2 cellular contexts compared by ENCODE assay signal in the genomic region with DNA sequence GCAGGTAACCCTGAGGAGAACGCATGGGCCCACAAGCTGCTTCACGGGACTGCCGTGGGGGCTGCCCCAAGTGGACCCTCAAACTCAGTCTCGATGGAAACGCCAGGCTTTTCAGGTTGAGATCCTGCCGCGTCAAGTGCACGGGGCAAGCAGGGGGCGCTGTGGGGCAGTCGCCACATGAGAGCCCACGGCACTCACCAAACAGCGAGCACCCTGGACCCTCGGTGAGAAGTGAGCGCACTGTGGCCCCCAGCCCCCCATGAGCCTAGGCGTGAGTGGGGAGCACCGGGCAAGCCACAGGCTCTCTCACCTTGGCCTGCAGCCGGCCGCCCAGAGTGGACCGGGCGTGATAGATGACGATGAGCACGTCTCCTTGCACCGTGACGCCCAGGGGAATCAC.
TF ChIP-seq lines count a peak whose summit lies in the region.

No MANE protein-coding gene starts in this region.

TF ChIP-seq in HEK293T, 16 proteins besides CTCF, POLR2A, EP300 and RAD21:
- TF ChIP-seq ELF4 (IDR thresholded peaks at IDR 0.05) (no peak), FOXM1 (IDR thresholded peaks at IDR 0.05; ENCODE audit: borderline replicate concordance) (no peak), SUZ12 (IDR thresholded peaks at IDR 0.05) (no peak), SP1 (IDR thresholded peaks at IDR 0.05) (no peak), ARNT (IDR thresholded peaks at IDR 0.05) (no peak), FOXK2 (IDR thresholded peaks at IDR 0.05) (no peak), HDGF (IDR thresholded peaks at IDR 0.05; ENCODE audit: borderline replicate concordance) (no peak), LEF1 (IDR thresholded peaks at IDR 0.05; ENCODE audit: borderline replicate concordance) (no peak), TARDBP (IDR thresholded peaks at IDR 0.05) (no peak), L3MBTL2 (conservative IDR thresholded peaks at IDR 0.05) (no peak), FOXA1 (IDR thresholded peaks at IDR 0.05) (no peak), CTBP1 (IDR thresholded peaks at IDR 0.05; ENCODE audit: borderline replicate concordance) (no peak)
- TF ChIP-seq, protein P1, sequence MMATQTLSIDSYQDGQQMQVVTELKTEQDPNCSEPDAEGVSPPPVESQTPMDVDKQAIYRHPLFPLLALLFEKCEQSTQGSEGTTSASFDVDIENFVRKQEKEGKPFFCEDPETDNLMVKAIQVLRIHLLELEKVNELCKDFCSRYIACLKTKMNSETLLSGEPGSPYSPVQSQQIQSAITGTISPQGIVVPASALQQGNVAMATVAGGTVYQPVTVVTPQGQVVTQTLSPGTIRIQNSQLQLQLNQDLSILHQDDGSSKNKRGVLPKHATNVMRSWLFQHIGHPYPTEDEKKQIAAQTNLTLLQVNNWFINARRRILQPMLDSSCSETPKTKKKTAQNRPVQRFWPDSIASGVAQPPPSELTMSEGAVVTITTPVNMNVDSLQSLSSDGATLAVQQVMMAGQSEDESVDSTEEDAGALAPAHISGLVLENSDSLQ (IDR thresholded peaks at IDR 0.05), result no peak
TF ChIP-seq in HEK293T: peak in this region for 0.

TF ChIP-seq in GM12878, 131 proteins besides CTCF, POLR2A, EP300 and RAD21:
- TF ChIP-seq CBFB (IDR thresholded peaks at IDR 0.05; ENCODE audit: low read depth), result no peak
- no peak for TF ChIP-seq EZH2 (IDR thresholded peaks at IDR 0.05; ENCODE audit: borderline replicate concordance, control insufficient read depth, low read depth, low read length)
- TF ChIP-seq, protein P2, sequence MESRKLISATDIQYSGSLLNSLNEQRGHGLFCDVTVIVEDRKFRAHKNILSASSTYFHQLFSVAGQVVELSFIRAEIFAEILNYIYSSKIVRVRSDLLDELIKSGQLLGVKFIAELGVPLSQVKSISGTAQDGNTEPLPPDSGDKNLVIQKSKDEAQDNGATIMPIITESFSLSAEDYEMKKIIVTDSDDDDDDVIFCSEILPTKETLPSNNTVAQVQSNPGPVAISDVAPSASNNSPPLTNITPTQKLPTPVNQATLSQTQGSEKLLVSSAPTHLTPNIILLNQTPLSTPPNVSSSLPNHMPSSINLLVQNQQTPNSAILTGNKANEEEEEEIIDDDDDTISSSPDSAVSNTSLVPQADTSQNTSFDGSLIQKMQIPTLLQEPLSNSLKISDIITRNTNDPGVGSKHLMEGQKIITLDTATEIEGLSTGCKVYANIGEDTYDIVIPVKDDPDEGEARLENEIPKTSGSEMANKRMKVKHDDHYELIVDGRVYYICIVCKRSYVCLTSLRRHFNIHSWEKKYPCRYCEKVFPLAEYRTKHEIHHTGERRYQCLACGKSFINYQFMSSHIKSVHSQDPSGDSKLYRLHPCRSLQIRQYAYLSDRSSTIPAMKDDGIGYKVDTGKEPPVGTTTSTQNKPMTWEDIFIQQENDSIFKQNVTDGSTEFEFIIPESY (IDR thresholded peaks at IDR 0.05), result peak; percentile 85
